Comparison of ENCODE assay signal across 1 cellular context in genomic region chr1:921011-921837, GRCh38.
TF ChIP-seq lines count a peak whose summit lies in the region.

No MANE protein-coding gene starts in this region.

TF ChIP-seq in K562, 482 proteins besides CTCF, POLR2A, EP300 and RAD21 (continues in another document):
- TF ChIP-seq, protein P1, sequence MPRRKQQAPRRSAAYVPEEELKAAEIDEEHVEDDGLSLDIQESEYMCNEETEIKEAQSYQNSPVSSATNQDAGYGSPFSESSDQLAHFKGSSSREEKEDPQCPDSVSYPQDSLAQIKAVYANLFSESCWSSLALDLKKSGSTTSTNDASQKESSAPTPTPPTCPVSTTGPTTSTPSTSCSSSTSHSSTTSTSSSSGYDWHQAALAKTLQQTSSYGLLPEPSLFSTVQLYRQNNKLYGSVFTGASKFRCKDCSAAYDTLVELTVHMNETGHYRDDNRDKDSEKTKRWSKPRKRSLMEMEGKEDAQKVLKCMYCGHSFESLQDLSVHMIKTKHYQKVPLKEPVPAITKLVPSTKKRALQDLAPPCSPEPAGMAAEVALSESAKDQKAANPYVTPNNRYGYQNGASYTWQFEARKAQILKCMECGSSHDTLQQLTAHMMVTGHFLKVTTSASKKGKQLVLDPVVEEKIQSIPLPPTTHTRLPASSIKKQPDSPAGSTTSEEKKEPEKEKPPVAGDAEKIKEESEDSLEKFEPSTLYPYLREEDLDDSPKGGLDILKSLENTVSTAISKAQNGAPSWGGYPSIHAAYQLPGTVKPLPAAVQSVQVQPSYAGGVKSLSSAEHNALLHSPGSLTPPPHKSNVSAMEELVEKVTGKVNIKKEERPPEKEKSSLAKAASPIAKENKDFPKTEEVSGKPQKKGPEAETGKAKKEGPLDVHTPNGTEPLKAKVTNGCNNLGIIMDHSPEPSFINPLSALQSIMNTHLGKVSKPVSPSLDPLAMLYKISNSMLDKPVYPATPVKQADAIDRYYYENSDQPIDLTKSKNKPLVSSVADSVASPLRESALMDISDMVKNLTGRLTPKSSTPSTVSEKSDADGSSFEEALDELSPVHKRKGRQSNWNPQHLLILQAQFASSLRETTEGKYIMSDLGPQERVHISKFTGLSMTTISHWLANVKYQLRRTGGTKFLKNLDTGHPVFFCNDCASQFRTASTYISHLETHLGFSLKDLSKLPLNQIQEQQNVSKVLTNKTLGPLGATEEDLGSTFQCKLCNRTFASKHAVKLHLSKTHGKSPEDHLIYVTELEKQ (CRISPR knock-in tag; IDR thresholded peaks at IDR 0.05): no peak
- TF ChIP-seq, protein P2, sequence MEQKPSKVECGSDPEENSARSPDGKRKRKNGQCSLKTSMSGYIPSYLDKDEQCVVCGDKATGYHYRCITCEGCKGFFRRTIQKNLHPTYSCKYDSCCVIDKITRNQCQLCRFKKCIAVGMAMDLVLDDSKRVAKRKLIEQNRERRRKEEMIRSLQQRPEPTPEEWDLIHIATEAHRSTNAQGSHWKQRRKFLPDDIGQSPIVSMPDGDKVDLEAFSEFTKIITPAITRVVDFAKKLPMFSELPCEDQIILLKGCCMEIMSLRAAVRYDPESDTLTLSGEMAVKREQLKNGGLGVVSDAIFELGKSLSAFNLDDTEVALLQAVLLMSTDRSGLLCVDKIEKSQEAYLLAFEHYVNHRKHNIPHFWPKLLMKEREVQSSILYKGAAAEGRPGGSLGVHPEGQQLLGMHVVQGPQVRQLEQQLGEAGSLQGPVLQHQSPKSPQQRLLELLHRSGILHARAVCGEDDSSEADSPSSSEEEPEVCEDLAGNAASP (IDR thresholded peaks at IDR 0.05): no peak
- TF ChIP-seq AFF1 (IDR thresholded peaks at IDR 0.05; ENCODE audit: low read depth in 1 of 2, partially characterized antibody in 2 of 2) (no peak), BCL6 (CRISPR knock-in tag; IDR thresholded peaks at IDR 0.05) (no peak), FOXA3 (CRISPR knock-in tag; conservative IDR thresholded peaks at IDR 0.05 in 1 of 2, IDR thresholded peaks at IDR 0.05 in 1 of 2) (no peak), JUND (IDR thresholded peaks at IDR 0.05; ENCODE audit: borderline replicate concordance, low read depth, low read length) (peak; percentile 54; the same call in 1 of the 2 replicates), JUND (tag; IDR thresholded peaks at IDR 0.05; ENCODE audit: borderline replicate concordance, low read depth, low read length) (peak; percentile 45; the same call in 1 of the 3 replicates), ATF1 (CRISPR knock-in tag; IDR thresholded peaks at IDR 0.05) (no peak), ATF1 (tag; IDR thresholded peaks at IDR 0.05) (peak; percentile 69), MAZ (CRISPR knock-in tag; conservative IDR thresholded peaks at IDR 0.05 in 1 of 2, IDR thresholded peaks at IDR 0.05 in 1 of 2) (peak; percentile 86 to 94), JUN (IDR thresholded peaks at IDR 0.05; ENCODE audit: borderline replicate concordance, low read depth, low read length) (no peak), JUN (CRISPR knock-in tag; IDR thresholded peaks at IDR 0.05; ENCODE audit: borderline replicate concordance) (no peak), CBX2 (IDR thresholded peaks at IDR 0.05; ENCODE audit: insufficient read depth, low read length, poor library complexity, severe bottlenecking) (no peak), ZNF165 (CRISPR knock-in tag; IDR thresholded peaks at IDR 0.05; ENCODE audit: borderline replicate concordance) (no peak), EWSR1 (IDR thresholded peaks at IDR 0.05; ENCODE audit: borderline replicate concordance, low read depth, partially characterized antibody) (no peak), L3MBTL2 (IDR thresholded peaks at IDR 0.05) (peak; percentile 54; the same call in 1 of the 2 replicates), DMBX1 (CRISPR knock-in tag; IDR thresholded peaks at IDR 0.05; ENCODE audit: borderline replicate concordance) (no peak), FOS (IDR thresholded peaks at IDR 0.05; ENCODE audit: extremely low read depth, insufficient read length) (no peak), BDP1 (IDR thresholded peaks at IDR 0.05; ENCODE audit: insufficient read depth, insufficient read length) (no peak), GATAD2B (IDR thresholded peaks at IDR 0.05; ENCODE audit: borderline replicate concordance) (peak; percentile 72; the same call in 1 of the 2 replicates), HDAC6 (IDR thresholded peaks at IDR 0.05; ENCODE audit: low read depth, low read length) (no peak), TBL1XR1 (IDR thresholded peaks at IDR 0.05; ENCODE audit: low read length in 2 of 2) (peak; percentile 76 to 84; a peak in 3 of 4 replicates), ETS2 (tag; IDR thresholded peaks at IDR 0.05; ENCODE audit: borderline replicate concordance, poor library complexity, severe bottlenecking) (no peak), SRSF9 (IDR thresholded peaks at IDR 0.05; ENCODE audit: borderline replicate concordance, low read depth, low read length) (no peak), SMARCA4 (IDR thresholded peaks at IDR 0.05) (0 out of 2 replicates have a peak, but pooled peaks have one; percentile 26), DIDO1 (tag; IDR thresholded peaks at IDR 0.05; ENCODE audit: low read depth) (no peak), PCBP1 (IDR thresholded peaks at IDR 0.05; ENCODE audit: low read depth, low read length, poor library complexity, severe bottlenecking) (peak; percentile 74), BMI1 (IDR thresholded peaks at IDR 0.05; ENCODE audit: low read length) (no peak), EHMT2 (IDR thresholded peaks at IDR 0.05) (no peak), ESRRA (IDR thresholded peaks at IDR 0.05; ENCODE audit: borderline replicate concordance, low read depth) (peak; percentile 55; the same call in 1 of the 2 replicates), LCOR (CRISPR knock-in tag; IDR thresholded peaks at IDR 0.05) (0 out of 2 replicates have a peak, but pooled peaks have one; percentile 21), TRIM24 (IDR thresholded peaks at IDR 0.05) (no peak), ILF3 (IDR thresholded peaks at IDR 0.05; ENCODE audit: borderline replicate concordance) (no peak), ZNF12 (CRISPR knock-in tag; IDR thresholded peaks at IDR 0.05) (no peak), PRMT5 (CRISPR knock-in tag; IDR thresholded peaks at IDR 0.05) (no peak), E2F3 (CRISPR knock-in tag; IDR thresholded peaks at IDR 0.05) (no peak), ZNF75A (CRISPR knock-in tag; IDR thresholded peaks at IDR 0.05) (no peak), CAMTA2 (CRISPR knock-in tag; conservative IDR thresholded peaks at IDR 0.05) (no peak), TAL1 (IDR thresholded peaks at IDR 0.05) (no peak), PURB (CRISPR knock-in tag; IDR thresholded peaks at IDR 0.05; ENCODE audit: low read depth) (no peak), CBFB (CRISPR knock-in tag; IDR thresholded peaks at IDR 0.05) (no peak), CBX1 (IDR thresholded peaks at IDR 0.05; ENCODE audit: low read depth) (0 out of 2 replicates have a peak, but pooled peaks have one; percentile 63), MCM3 (IDR thresholded peaks at IDR 0.05) (no peak), GABPB2 (CRISPR knock-in tag; conservative IDR thresholded peaks at IDR 0.05) (no peak)
- TF ChIP-seq, protein P3, sequence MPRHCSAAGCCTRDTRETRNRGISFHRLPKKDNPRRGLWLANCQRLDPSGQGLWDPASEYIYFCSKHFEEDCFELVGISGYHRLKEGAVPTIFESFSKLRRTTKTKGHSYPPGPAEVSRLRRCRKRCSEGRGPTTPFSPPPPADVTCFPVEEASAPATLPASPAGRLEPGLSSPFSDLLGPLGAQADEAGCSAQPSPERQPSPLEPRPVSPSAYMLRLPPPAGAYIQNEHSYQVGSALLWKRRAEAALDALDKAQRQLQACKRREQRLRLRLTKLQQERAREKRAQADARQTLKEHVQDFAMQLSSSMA (CRISPR knock-in tag; IDR thresholded peaks at IDR 0.05): no peak
- TF ChIP-seq, protein P4, sequence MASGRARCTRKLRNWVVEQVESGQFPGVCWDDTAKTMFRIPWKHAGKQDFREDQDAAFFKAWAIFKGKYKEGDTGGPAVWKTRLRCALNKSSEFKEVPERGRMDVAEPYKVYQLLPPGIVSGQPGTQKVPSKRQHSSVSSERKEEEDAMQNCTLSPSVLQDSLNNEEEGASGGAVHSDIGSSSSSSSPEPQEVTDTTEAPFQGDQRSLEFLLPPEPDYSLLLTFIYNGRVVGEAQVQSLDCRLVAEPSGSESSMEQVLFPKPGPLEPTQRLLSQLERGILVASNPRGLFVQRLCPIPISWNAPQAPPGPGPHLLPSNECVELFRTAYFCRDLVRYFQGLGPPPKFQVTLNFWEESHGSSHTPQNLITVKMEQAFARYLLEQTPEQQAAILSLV (tag; IDR thresholded peaks at IDR 0.05): no peak
- TF ChIP-seq, protein P5, sequence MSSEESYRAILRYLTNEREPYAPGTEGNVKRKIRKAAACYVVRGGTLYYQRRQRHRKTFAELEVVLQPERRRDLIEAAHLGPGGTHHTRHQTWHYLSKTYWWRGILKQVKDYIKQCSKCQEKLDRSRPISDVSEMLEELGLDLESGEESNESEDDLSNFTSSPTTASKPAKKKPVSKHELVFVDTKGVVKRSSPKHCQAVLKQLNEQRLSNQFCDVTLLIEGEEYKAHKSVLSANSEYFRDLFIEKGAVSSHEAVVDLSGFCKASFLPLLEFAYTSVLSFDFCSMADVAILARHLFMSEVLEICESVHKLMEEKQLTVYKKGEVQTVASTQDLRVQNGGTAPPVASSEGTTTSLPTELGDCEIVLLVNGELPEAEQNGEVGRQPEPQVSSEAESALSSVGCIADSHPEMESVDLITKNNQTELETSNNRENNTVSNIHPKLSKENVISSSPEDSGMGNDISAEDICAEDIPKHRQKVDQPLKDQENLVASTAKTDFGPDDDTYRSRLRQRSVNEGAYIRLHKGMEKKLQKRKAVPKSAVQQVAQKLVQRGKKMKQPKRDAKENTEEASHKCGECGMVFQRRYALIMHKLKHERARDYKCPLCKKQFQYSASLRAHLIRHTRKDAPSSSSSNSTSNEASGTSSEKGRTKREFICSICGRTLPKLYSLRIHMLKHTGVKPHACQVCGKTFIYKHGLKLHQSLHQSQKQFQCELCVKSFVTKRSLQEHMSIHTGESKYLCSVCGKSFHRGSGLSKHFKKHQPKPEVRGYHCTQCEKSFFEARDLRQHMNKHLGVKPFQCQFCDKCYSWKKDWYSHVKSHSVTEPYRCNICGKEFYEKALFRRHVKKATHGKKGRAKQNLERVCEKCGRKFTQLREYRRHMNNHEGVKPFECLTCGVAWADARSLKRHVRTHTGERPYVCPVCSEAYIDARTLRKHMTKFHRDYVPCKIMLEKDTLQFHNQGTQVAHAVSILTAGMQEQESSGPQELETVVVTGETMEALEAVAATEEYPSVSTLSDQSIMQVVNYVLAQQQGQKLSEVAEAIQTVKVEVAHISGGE (CRISPR knock-in tag; IDR thresholded peaks at IDR 0.05): no peak
- TF ChIP-seq, protein P6, sequence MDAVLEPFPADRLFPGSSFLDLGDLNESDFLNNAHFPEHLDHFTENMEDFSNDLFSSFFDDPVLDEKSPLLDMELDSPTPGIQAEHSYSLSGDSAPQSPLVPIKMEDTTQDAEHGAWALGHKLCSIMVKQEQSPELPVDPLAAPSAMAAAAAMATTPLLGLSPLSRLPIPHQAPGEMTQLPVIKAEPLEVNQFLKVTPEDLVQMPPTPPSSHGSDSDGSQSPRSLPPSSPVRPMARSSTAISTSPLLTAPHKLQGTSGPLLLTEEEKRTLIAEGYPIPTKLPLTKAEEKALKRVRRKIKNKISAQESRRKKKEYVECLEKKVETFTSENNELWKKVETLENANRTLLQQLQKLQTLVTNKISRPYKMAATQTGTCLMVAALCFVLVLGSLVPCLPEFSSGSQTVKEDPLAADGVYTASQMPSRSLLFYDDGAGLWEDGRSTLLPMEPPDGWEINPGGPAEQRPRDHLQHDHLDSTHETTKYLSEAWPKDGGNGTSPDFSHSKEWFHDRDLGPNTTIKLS (IDR thresholded peaks at IDR 0.05; ENCODE audit: borderline replicate concordance, low read depth): no peak
- TF ChIP-seq, protein P7, sequence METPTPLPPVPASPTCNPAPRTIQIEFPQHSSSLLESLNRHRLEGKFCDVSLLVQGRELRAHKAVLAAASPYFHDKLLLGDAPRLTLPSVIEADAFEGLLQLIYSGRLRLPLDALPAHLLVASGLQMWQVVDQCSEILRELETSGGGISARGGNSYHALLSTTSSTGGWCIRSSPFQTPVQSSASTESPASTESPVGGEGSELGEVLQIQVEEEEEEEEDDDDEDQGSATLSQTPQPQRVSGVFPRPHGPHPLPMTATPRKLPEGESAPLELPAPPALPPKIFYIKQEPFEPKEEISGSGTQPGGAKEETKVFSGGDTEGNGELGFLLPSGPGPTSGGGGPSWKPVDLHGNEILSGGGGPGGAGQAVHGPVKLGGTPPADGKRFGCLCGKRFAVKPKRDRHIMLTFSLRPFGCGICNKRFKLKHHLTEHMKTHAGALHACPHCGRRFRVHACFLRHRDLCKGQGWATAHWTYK (CRISPR knock-in tag; IDR thresholded peaks at IDR 0.05): no peak
